ENCODE assay signal across 8 cellular contexts in the genomic region with DNA sequence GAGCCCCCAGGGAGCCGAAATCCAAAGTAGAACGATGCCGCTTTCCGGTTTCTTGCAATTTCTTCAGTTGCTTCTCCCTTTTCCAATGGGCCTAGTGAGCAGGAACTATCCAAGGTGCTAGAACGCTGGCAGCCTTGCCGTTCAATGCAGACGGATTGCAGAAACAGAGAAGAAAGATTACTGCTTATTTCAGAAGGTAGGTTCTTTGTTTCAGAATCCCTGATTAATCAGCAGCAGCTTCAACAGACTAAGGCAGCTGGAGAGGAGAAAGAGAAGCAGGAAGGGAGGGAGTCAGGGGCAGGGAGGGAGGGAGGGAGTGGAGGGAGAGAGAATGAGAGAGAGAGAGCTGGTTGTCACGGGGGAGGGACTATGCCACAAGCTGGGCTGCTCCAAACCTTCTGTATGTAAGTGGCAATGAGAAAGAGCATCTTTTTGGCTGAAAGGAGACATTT. TPM values are rescaled to one million over a fixed set of nuclear protein-coding genes. Genes with fewer than 3 reads are reported as not detected.
DNase-seq lines count a peak whose midpoint lies in the region; ATAC-seq lines count a peak whose summit lies in the region.

No MANE protein-coding gene starts in this region.

- peaks cover 4% of the 10 kb centered on the region for H3K27me3 Mint-ChIP-seq in activated CD8-positive, alpha-beta T cell treated with anti-CD3 and anti-CD28 coated beads, Interleukin-2, amount 10 ng/mL, durations not matched to agents 7 days and 5 days (ENCODE audit: low read depth)
- H3K27me3 Mint-ChIP-seq in activated T-cell treated with anti-CD3 and anti-CD28 coated beads, Interleukin-2, amount 50 U/mL, for 72 hours (ENCODE audit: low read depth): peaks cover 20% of the 10 kb centered on the region

- in situ Hi-C loops in GM23248 (cut with MboI): no loop called here

- no peak overlapping the region for H3K27ac Mint-ChIP-seq in activated CD8-positive, alpha-beta T cell treated with anti-CD3 and anti-CD28 coated beads, Interleukin-2, amount 10 ng/mL, durations not matched to agents 7 days and 5 days
- no peak overlapping the region for H3K27ac Mint-ChIP-seq in activated T-cell treated with anti-CD3 and anti-CD28 coated beads, Interleukin-2, amount 50 U/mL, for 72 hours

- CTCF ChIA-PET in activated CD8-positive, alpha-beta T cell treated with anti-CD3 and anti-CD28 coated beads, Interleukin-2, amount 10 ng/mL, durations not matched to agents 7 days and 5 days (lab: Charles Lee): no interaction called here

- no peaks in the 10 kb centered on the region for H3K4me1 Mint-ChIP-seq in activated CD8-positive, alpha-beta T cell treated with anti-CD3 and anti-CD28 coated beads, Interleukin-2, amount 10 ng/mL, durations not matched to agents 7 days and 5 days (ENCODE audit: low read depth)
- no peaks in the 10 kb centered on the region for H3K4me1 Mint-ChIP-seq in activated T-cell treated with anti-CD3 and anti-CD28 coated beads, Interleukin-2, amount 50 U/mL, for 72 hours (ENCODE audit: low read depth)

- no peaks in the 10 kb centered on the region for H3K9me3 Mint-ChIP-seq in activated CD8-positive, alpha-beta T cell treated with anti-CD3 and anti-CD28 coated beads, Interleukin-2, amount 10 ng/mL, durations not matched to agents 7 days and 5 days (ENCODE audit: insufficient read depth)
- H3K9me3 Mint-ChIP-seq in activated T-cell treated with anti-CD3 and anti-CD28 coated beads, Interleukin-2, amount 50 U/mL, for 72 hours: no peaks in the 10 kb centered on the region

- WGBS in GM23248 (ENCODE audit: low coverage in 1 of 2, low lambda C conversion rate in 2 of 2, missing lambda C conversion rate in 2 of 2), 2 experiments: 12 to 24% methylated on average over 8 of the region's 8 CpGs

- H3K79me2 ChIP-seq in GM23248 (ENCODE audit: insufficient read depth): no peaks in the 10 kb centered on the region

- H3K4me2 ChIP-seq in GM23248 (ENCODE audit: unreplicated experiment): no peak overlapping the region

- DNase-seq in GM23248: peak; percentile 67
- DNase-seq in NCI-H146 (lab: John Stamatoyannopoulos, UW): peak; percentile 69
- DNase-seq in activated CD8-positive, alpha-beta T cell treated with anti-CD3 and anti-CD28 coated beads, Interleukin-2, amount 10 ng/mL, durations not matched to agents 7 days and 5 days: peak; percentile 26
- peak; percentile 49 for DNase-seq in iPS-NIHi11 (ENCODE audit: low spot score)
- no peak for DNase-seq in activated T-cell treated with anti-CD3 and anti-CD28 coated beads, Interleukin-2, amount 50 U/mL, for 72 hours

- H3K27me3 ChIP-seq in GM23248 (replicated peaks; ENCODE audit: insufficient read depth): no peaks in the 10 kb centered on the region

- no peaks in the 10 kb centered on the region for H3F3A ChIP-seq in GM23248 (ENCODE audit: insufficient read depth)

- H3K9me2 ChIP-seq in GM23248 (ENCODE audit: insufficient read depth): 0 out of 2 replicates have a peak, but pooled peaks cover 4% of the 10 kb centered on the region

- H3K4me3 ChIP-seq in GM23248: no peak overlapping the region

- no peak overlapping the region for H3K4me3 Mint-ChIP-seq in activated CD8-positive, alpha-beta T cell treated with anti-CD3 and anti-CD28 coated beads, Interleukin-2, amount 10 ng/mL, durations not matched to agents 7 days and 5 days
- H3K4me3 Mint-ChIP-seq in activated T-cell treated with anti-CD3 and anti-CD28 coated beads, Interleukin-2, amount 50 U/mL, for 72 hours: no peak overlapping the region

- no peak overlapping the region for H3K27ac ChIP-seq in GM23248

- H3K36me3 ChIP-seq in GM23248 (ENCODE audit: low read depth): no peaks in the 10 kb centered on the region

- no peaks in the 10 kb centered on the region for H3K4me1 ChIP-seq in GM23248 (ENCODE audit: insufficient read depth)

- H3K36me3 Mint-ChIP-seq in activated CD8-positive, alpha-beta T cell treated with anti-CD3 and anti-CD28 coated beads, Interleukin-2, amount 10 ng/mL, durations not matched to agents 7 days and 5 days (ENCODE audit: low read depth): no peaks in the 10 kb centered on the region
- H3K36me3 Mint-ChIP-seq in activated T-cell treated with anti-CD3 and anti-CD28 coated beads, Interleukin-2, amount 50 U/mL, for 72 hours (ENCODE audit: insufficient read depth in 2 of 2): no peaks in the 10 kb centered on the region

- H4K20me1 ChIP-seq in GM23248 (ENCODE audit: insufficient read depth): no peaks in the 10 kb centered on the region

- no peaks in the 10 kb centered on the region for H3K9me3 ChIP-seq in GM23248 (ENCODE audit: low read depth)

- H3K9ac ChIP-seq in GM23248: no peak overlapping the region

- POLR2A ChIA-PET in activated CD8-positive, alpha-beta T cell treated with anti-CD3 and anti-CD28 coated beads, Interleukin-2, amount 10 ng/mL, durations not matched to agents 7 days and 5 days (lab: Charles Lee): no interaction called here

- no peak overlapping the region for H2AFZ ChIP-seq in GM23248

- ATAC-seq in activated CD8-positive, alpha-beta T cell treated with anti-CD3 and anti-CD28 coated beads, Interleukin-2, amount 10 ng/mL, durations not matched to agents 7 days and 5 days: no peak
- ATAC-seq in activated T-cell treated with anti-CD3 and anti-CD28 coated beads, Interleukin-2, amount 50 U/mL, for 72 hours (replicated peaks in 1 of 2): no peak
- no peak for ATAC-seq in GM19351 (IDR thresholded peaks at IDR 0.05; ENCODE audit: unreplicated experiment)
- ATAC-seq in HG03342 (IDR thresholded peaks at IDR 0.05; ENCODE audit: unreplicated experiment): no peak
- ATAC-seq in GM21723 (IDR thresholded peaks at IDR 0.05; ENCODE audit: unreplicated experiment): no peak

RNA-seq across cellular contexts. Expression of gene NYAP2, which starts 0.6 kb away (rescaled TPM):
- total RNA-seq in GM23248 (2014; rRNA removed; shearing (Covaris generic)): not detected in 2 replicates
- polyA plus RNA-seq in GM23248 (2016; fragmentation: Nextera tagmentation; extraction: Ambion mirVana): not detected in 2 replicates
- total RNA-seq in activated CD8-positive, alpha-beta T cell treated with anti-CD3 and anti-CD28 coated beads, Interleukin-2, amount 10 ng/mL, durations not matched to agents 7 days and 5 days: not detected
- under 1 TPM in 1 of 2 donors, not detected in 1; 0.05 TPM for total RNA-seq in activated T-cell treated with anti-CD3 and anti-CD28 coated beads, Interleukin-2, amount 50 U/mL, for 72 hours

Comparison
In these comparisons a context has a peak if more than half of its experiments do, and no peak if none do; other contexts are left out.
1. DNase-seq: peak in GM23248 (single experiment), NCI-H146 (single experiment), activated CD8-positive, alpha-beta T cell treated with anti-CD3 and anti-CD28 coated beads, Interleukin-2, amount 10 ng/mL, durations not matched to agents 7 days and 5 days (single experiment) and iPS-NIHi11 (single experiment); none in activated T-cell treated with anti-CD3 and anti-CD28 coated beads, Interleukin-2, amount 50 U/mL, for 72 hours (0 of 2).